ENCODE assay signal across 13 cellular contexts in genomic region chr7:1889556-1890181, GRCh38.
DNase-seq lines count a peak whose midpoint lies in the region; ATAC-seq and TF ChIP-seq lines count a peak whose summit lies in the region.
"Had no signal": no experiment of that assay in that cellular context is flagged by ENCODE, and none has a peak within 500 bp of the region (broad histone marks: within the 10 kb centered on the region; RNA-seq: fewer than 3 reads in every experiment).

No MANE protein-coding gene starts in this region.

- H3K4me2 ChIP-seq in trophoblast cell (ENCODE audit: low read length), result no peak overlapping the region

- H3K36me3 ChIP-seq in trophoblast cell (ENCODE audit: control insufficient read depth in 1 of 2, insufficient read depth in 2 of 2, low read length in 2 of 2), result peaks cover 10 to 18% of the 10 kb centered on the region in 2 experiments

- ATAC-seq in activated T-helper 17 cell treated with anti-CD3 and anti-CD28 coated beads, Interleukin-2, amount 50 U/mL, for 72 hours (replicated peaks), result peak; percentile 49
- ATAC-seq in HG03521 (IDR thresholded peaks at IDR 0.05; ENCODE audit: unreplicated experiment), result no peak
- no peak for ATAC-seq in sciatic nerve

- H3K9me3 ChIP-seq in trophoblast cell (ENCODE audit: insufficient read depth, low read depth, low read length), result peaks cover 21% of the 10 kb centered on the region

- H2AFZ ChIP-seq in trophoblast cell (ENCODE audit: insufficient read depth, low read length, poor library complexity), result no peak overlapping the region

- H2BK5ac ChIP-seq in trophoblast cell (ENCODE audit: low read depth, low read length, poor library complexity), result no peak overlapping the region

- H2BK120ac ChIP-seq in trophoblast cell (ENCODE audit: insufficient read depth, low read length, poor library complexity), result no peak overlapping the region

- H3K79me1 ChIP-seq in trophoblast cell (ENCODE audit: low read length), result no peaks in the 10 kb centered on the region

- no CpG with 5 or more reads among the region's 12 CpGs for WGBS in trophoblast cell (ENCODE audit: extremely low coverage, insufficient coverage, insufficient read length)

- no peak overlapping the region for H3K23ac ChIP-seq in trophoblast cell (ENCODE audit: low read length)

- H3K27me3 Mint-ChIP-seq in activated T-helper 17 cell treated with anti-CD3 and anti-CD28 coated beads, Interleukin-2, amount 50 U/mL, for 72 hours, result no peaks in the 10 kb centered on the region
- peaks cover 11% of the 10 kb centered on the region for H3K27me3 Mint-ChIP-seq in glutamatergic neuron (ENCODE audit: unreplicated experiment)

- H3K79me2 ChIP-seq in trophoblast cell (ENCODE audit: control insufficient read depth, insufficient read depth, low read length, poor library complexity), result no peaks in the 10 kb centered on the region

- H4K8ac ChIP-seq in trophoblast cell (ENCODE audit: low read depth, low read length), result no peak overlapping the region

- H4K91ac ChIP-seq in trophoblast cell (ENCODE audit: low read depth, low read length), result no peak overlapping the region

- TF ChIP-seq CTCF in AG09309 (IDR thresholded peaks at IDR 0.05; ENCODE audit: control insufficient read depth, insufficient read depth, low read depth, low read length, missing control alignments) (no peak), glutamatergic neuron (IDR thresholded peaks at IDR 0.05; ENCODE audit: partially characterized antibody, unreplicated experiment) (no peak)

- no peak overlapping the region for H3K27ac Mint-ChIP-seq in activated T-helper 17 cell treated with anti-CD3 and anti-CD28 coated beads, Interleukin-2, amount 50 U/mL, for 72 hours
- H3K27ac Mint-ChIP-seq in glutamatergic neuron (ENCODE audit: unreplicated experiment), result no peak overlapping the region

- H2AK5ac ChIP-seq in trophoblast cell (ENCODE audit: low read length), result no peak overlapping the region

- peaks cover 3% of the 10 kb centered on the region for H3K9me3 Mint-ChIP-seq in activated T-helper 17 cell treated with anti-CD3 and anti-CD28 coated beads, Interleukin-2, amount 50 U/mL, for 72 hours
- H3K9me3 Mint-ChIP-seq in glutamatergic neuron (ENCODE audit: unreplicated experiment), result peaks cover 5% of the 10 kb centered on the region
- H3K9me3 Mint-ChIP-seq: neural crest cell had no signal

- no peaks in the 10 kb centered on the region for H3K27me3 ChIP-seq in trophoblast cell (ENCODE audit: insufficient read depth, low read length)

- DNase-seq in AG09309 (ENCODE audit: low read depth) (peak; percentile 31), GM04504 (ENCODE audit: low read depth) (peak; percentile 62), glutamatergic neuron (peak; percentile 10), trophoblast cell (no peak), sciatic nerve (ENCODE audit: low spot score) (no peak), C1 segment of cervical spinal cord (lab: John Stamatoyannopoulos, UW) (no peak)
- DNase-seq: amniotic stem cell, islet precursor cell, NCI-H2107, WERI-Rb-1 had no signal

- H3K4me1 ChIP-seq in trophoblast cell (ENCODE audit: control insufficient read depth in 1 of 2, insufficient read depth in 2 of 2, low read length in 2 of 2), result peaks cover 1 to 7% of the 10 kb centered on the region in 2 experiments

- H2BK12ac ChIP-seq in trophoblast cell (ENCODE audit: low read length), result no peak overlapping the region

- H4K12ac ChIP-seq in trophoblast cell (ENCODE audit: low read depth, low read length), result no peak overlapping the region

- H3K4ac ChIP-seq in trophoblast cell (ENCODE audit: low read depth, low read length), result no peak overlapping the region

- H3K36me3 Mint-ChIP-seq in activated T-helper 17 cell treated with anti-CD3 and anti-CD28 coated beads, Interleukin-2, amount 50 U/mL, for 72 hours (ENCODE audit: low read depth), result peaks cover 11% of the 10 kb centered on the region
- H3K36me3 Mint-ChIP-seq in glutamatergic neuron (ENCODE audit: unreplicated experiment), result no peaks in the 10 kb centered on the region

- no peak overlapping the region for H3K27ac ChIP-seq in trophoblast cell (ENCODE audit: low read depth, low read length)
- H3K27ac ChIP-seq: WERI-Rb-1 had no signal

- H3K4me3 Mint-ChIP-seq in activated T-helper 17 cell treated with anti-CD3 and anti-CD28 coated beads, Interleukin-2, amount 50 U/mL, for 72 hours, result no peak overlapping the region
- H3K4me3 Mint-ChIP-seq in glutamatergic neuron (ENCODE audit: unreplicated experiment), result no peak overlapping the region
- H3K4me3 Mint-ChIP-seq: neural crest cell had no signal

- H3K14ac ChIP-seq in trophoblast cell (ENCODE audit: low read length), result no peak overlapping the region

- intact Hi-C loops in sciatic nerve (cut with DNase I), result no loop called here

- H3K4me3 ChIP-seq in AG09309 (ENCODE audit: control insufficient read depth, low read depth, low read length) (no peak overlapping the region), trophoblast cell (ENCODE audit: low read depth, low read length) (no peak overlapping the region)

- no peaks in the 10 kb centered on the region for H3K4me1 Mint-ChIP-seq in activated T-helper 17 cell treated with anti-CD3 and anti-CD28 coated beads, Interleukin-2, amount 50 U/mL, for 72 hours
- peaks cover 4% of the 10 kb centered on the region for H3K4me1 Mint-ChIP-seq in glutamatergic neuron (ENCODE audit: low read depth, unreplicated experiment)
- H3K4me1 Mint-ChIP-seq: neural crest cell had no signal

- H3K9ac ChIP-seq in trophoblast cell (ENCODE audit: low read length), result no peak overlapping the region

- H3K18ac ChIP-seq in trophoblast cell (ENCODE audit: low read length), result no peak overlapping the region

Comparison
In these comparisons a context has a peak if more than half of its experiments do, and no peak if none do; other contexts are left out.
1. DNase-seq: peak in AG09309 (single experiment), GM04504 (single experiment) and glutamatergic neuron (single experiment); none in trophoblast cell (0 of 2), sciatic nerve (single experiment) and C1 segment of cervical spinal cord (0 of 14).